Comparison of ENCODE assay signal across 13 cellular contexts in the genomic region with DNA sequence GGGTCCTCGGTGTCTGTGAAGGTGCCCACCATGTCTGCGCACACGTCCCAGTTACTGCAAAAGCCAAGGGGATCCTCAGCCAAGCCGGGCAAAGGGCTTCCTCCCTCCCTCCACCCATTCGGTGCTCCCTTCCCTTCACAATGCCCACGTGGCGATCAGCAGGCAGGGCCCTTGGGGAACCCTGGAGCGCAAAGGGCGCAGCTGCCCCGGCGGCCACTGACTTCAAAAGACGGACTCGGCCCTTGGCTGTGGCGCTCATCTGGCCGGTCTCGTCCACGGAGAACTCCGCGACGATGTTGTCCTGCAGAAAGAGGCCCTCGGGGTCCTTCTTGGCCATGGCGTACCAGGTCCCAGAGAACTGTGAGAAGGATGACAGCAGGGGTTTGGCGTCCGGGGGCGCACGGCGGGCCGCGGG. TPM values are rescaled to one million over a fixed set of nuclear protein-coding genes. Genes with fewer than 3 reads are reported as not detected.
DNase-seq lines count a peak whose midpoint lies in the region; ATAC-seq and TF ChIP-seq lines count a peak whose summit lies in the region.
"Had no signal": no experiment of that assay in that cellular context is flagged by ENCODE, and none has a peak within 500 bp of the region (broad histone marks: within the 10 kb centered on the region; RNA-seq: fewer than 3 reads in every experiment).

No MANE protein-coding gene starts in this region.

- H3K27ac ChIP-seq in iPS DF 6.9 (ENCODE audit: low read length), result no peak overlapping the region

- H3K4me3 ChIP-seq in BJ (ENCODE audit: low read depth, low read length), result peak overlapping the region; percentile 13; the same call in 1 of the 2 replicates
- H3K4me3 ChIP-seq in adipocyte (ENCODE audit: low read length), result peak overlapping the region; percentile 76
- H3K4me3 ChIP-seq in iPS DF 6.9 (ENCODE audit: low read length), result peak overlapping the region; percentile 49; the same call in 1 of the 2 replicates

- no peak for ATAC-seq in GM18907 (IDR thresholded peaks at IDR 0.05; ENCODE audit: unreplicated experiment)
- no peak for ATAC-seq in GM18511 (IDR thresholded peaks at IDR 0.05; ENCODE audit: unreplicated experiment)
- ATAC-seq in activated CD4-positive, CD25-positive, alpha-beta regulatory T cell treated with anti-CD3 and anti-CD28 coated beads, Interleukin-2, amount 50 U/mL, for 24 hours, result no peak
- ATAC-seq: T-helper 17 cell had no signal

- H3K27me3 ChIP-seq in BJ (ENCODE audit: control insufficient read depth, insufficient read depth, low read length), result peaks cover 16% of the 10 kb centered on the region
- peaks cover 30% of the 10 kb centered on the region for H3K27me3 ChIP-seq in adipocyte (replicated peaks; ENCODE audit: control insufficient read depth, insufficient read depth, low read length)
- peaks cover 30% of the 10 kb centered on the region for H3K27me3 ChIP-seq in iPS DF 6.9 (ENCODE audit: control insufficient read depth, insufficient read depth, low read length)

- no peaks in the 10 kb centered on the region for H3K36me3 ChIP-seq in BJ (ENCODE audit: control insufficient read depth, insufficient read depth, low read length)
- H3K36me3 ChIP-seq in adipocyte (ENCODE audit: control insufficient read depth, insufficient read depth, low read length, severe bottlenecking), result peaks cover 12% of the 10 kb centered on the region
- H3K36me3 ChIP-seq in iPS DF 6.9 (ENCODE audit: control insufficient read depth, insufficient read depth, low read length), result no peaks in the 10 kb centered on the region

- peaks cover 56% of the 10 kb centered on the region for H3K27me3 Mint-ChIP-seq in progenitor cell of endocrine pancreas

- H3K27ac Mint-ChIP-seq in progenitor cell of endocrine pancreas, result no peak overlapping the region
- H3K27ac Mint-ChIP-seq: activated naive CD8-positive, alpha-beta T cell; T-helper 17 cell had no signal

- no peaks in the 10 kb centered on the region for H3K36me3 Mint-ChIP-seq in progenitor cell of endocrine pancreas (ENCODE audit: insufficient read depth)
- H3K36me3 Mint-ChIP-seq: activated naive CD8-positive, alpha-beta T cell had no signal

- peak overlapping the region; percentile 62 for H3K4me3 Mint-ChIP-seq in progenitor cell of endocrine pancreas (ENCODE audit: low read depth)
- H3K4me3 Mint-ChIP-seq: activated naive CD8-positive, alpha-beta T cell; T-helper 17 cell had no signal

- H3K9me3 ChIP-seq in adipocyte (ENCODE audit: control insufficient read depth, low read length), result no peaks in the 10 kb centered on the region
- H3K9me3 ChIP-seq in iPS DF 6.9 (ENCODE audit: control insufficient read depth, insufficient read depth, low read length), result no peaks in the 10 kb centered on the region

- TF ChIP-seq CTCF in BJ (IDR thresholded peaks at IDR 0.05; ENCODE audit: insufficient read depth, low read depth, low read length), result no peak
- no peak for TF ChIP-seq CTCF in progenitor cell of endocrine pancreas (IDR thresholded peaks at IDR 0.05; ENCODE audit: unreplicated experiment)

- CTCF ChIA-PET in BJ (lab: Yijun Ruan, JAX), result no interaction called here

- no CpG with 5 or more reads among the region's 29 CpGs for WGBS in iPS DF 6.9 (ENCODE audit: insufficient coverage, insufficient read length)

- peaks cover 7% of the 10 kb centered on the region for H3K4me1 Mint-ChIP-seq in progenitor cell of endocrine pancreas (ENCODE audit: low read depth)

- peaks cover 34% of the 10 kb centered on the region for H3K4me1 ChIP-seq in adipocyte (ENCODE audit: control insufficient read depth, insufficient read depth, low read length)
- no peaks in the 10 kb centered on the region for H3K4me1 ChIP-seq in iPS DF 6.9 (ENCODE audit: control insufficient read depth, insufficient read depth, low read length)

- DNase-seq in BJ (ENCODE audit: low read depth) (no peak), adipocyte (ENCODE audit: low read depth) (no peak), iPS DF 6.9 (ENCODE audit: low read depth, low spot score) (no peak), progenitor cell of endocrine pancreas (ENCODE audit: low spot score, unreplicated experiment) (no peak), ecto neural progenitor cell (ENCODE audit: low spot score) (no peak)
- DNase-seq: erythroblast, NCI-H1694, T-helper 17 cell had no signal

- peak overlapping the region; percentile 68 for H3K9ac ChIP-seq in adipocyte (ENCODE audit: low read length)

- no peaks in the 10 kb centered on the region for H3K9me3 Mint-ChIP-seq in progenitor cell of endocrine pancreas (ENCODE audit: low read depth)

- POLR2A ChIA-PET in BJ (lab: Charles Lee), result no interaction called here

RNA-seq across cellular contexts. Expression of a gene that starts 0.6 kb away (rescaled TPM):
- polyA plus RNA-seq in BJ (2011; rRNA removed), result 0.22 and 0.26 TPM in 2 replicates
- polyA minus RNA-seq in BJ (2011; rRNA and poly(A)+ RNA removed), result 0.31 TPM in 1 of 2 replicates, not detected in the other
- 0.72 and 1.2 TPM in 2 replicates for total RNA-seq in progenitor cell of endocrine pancreas
- total RNA-seq: G401, T-helper 17 cell had no signal

RNA-seq across cellular contexts. Expression of a gene that starts 11.9 kb away (rescaled TPM):
- polyA plus RNA-seq in BJ (2011; rRNA removed), result not detected in 2 replicates
- not detected in 2 replicates for polyA minus RNA-seq in BJ (2011; rRNA and poly(A)+ RNA removed)
- total RNA-seq in progenitor cell of endocrine pancreas, result not detected in 2 replicates
- total RNA-seq: G401, T-helper 17 cell had no signal

RNA-seq across cellular contexts. Expression of a gene that starts 34.0 kb away (rescaled TPM):
- polyA plus RNA-seq in BJ (2011; rRNA removed), result not detected in 2 replicates
- polyA minus RNA-seq in BJ (2011; rRNA and poly(A)+ RNA removed), result not detected in 2 replicates
- 0.07 and 0.13 TPM in 2 replicates for total RNA-seq in progenitor cell of endocrine pancreas
- total RNA-seq: G401, T-helper 17 cell had no signal

Comparison
In these comparisons a context has a peak if more than half of its experiments do, and no peak if none do; other contexts are left out.
1. H3K4me3 ChIP-seq: peak in every context shown above with its lines; median percentile 76 in adipocyte; 49 in iPS DF 6.9; 13 in BJ.